ENCODE assay signal across 28 cellular contexts in genomic region chr2:122851972-122852531, GRCh38.
"Had no signal": no experiment of that assay in that cellular context is flagged by ENCODE, and none has a peak within 500 bp of the region (broad histone marks: within the 10 kb centered on the region; RNA-seq: fewer than 3 reads in every experiment).

No MANE protein-coding gene starts in this region.

- DNase-seq: cortex of kidney; effector memory CD8-positive, alpha-beta T cell; erythroblast; esophagus squamous epithelium; foreskin fibroblast; heart left ventricle; hippocampal formation; left cardiac atrium; left lung; mesenchymal stem cell; mucosa of descending colon; naive B cell; right lobe of liver; small intestine; stimulated activated CD4-positive, alpha-beta T cell treated with anti-CD3 and anti-CD28 coated beads, Interleukin-12 subunit alpha, Interleukin-12 subunit beta, amount 100 ng/mL, for 4 hours; stimulated activated CD4-positive, alpha-beta T cell treated with anti-CD3 and anti-CD28 coated beads, Interleukin-1b, Interleukin-23, amount 100 ng/mL, for 48 hours; stimulated activated CD4-positive, alpha-beta T cell treated with anti-CD3 and anti-CD28 coated beads, Interleukin-4, amount 100 ng/mL, for 1 hour; stimulated activated CD8-positive, alpha-beta memory T cell treated with anti-CD3 and anti-CD28 coated beads, Interleukin-4, amount 100 ng/mL, for 48 hours; stimulated activated naive CD4-positive, alpha-beta T cell; stimulated activated naive CD8-positive, alpha-beta T cell treated with anti-CD3 and anti-CD28 coated beads, Interleukin-15, amount 100 ng/mL, for 72 hours; transverse colon; upper lobe of right lung had no signal

- ATAC-seq: effector memory CD8-positive, alpha-beta T cell; gastroesophageal sphincter; heart left ventricle; left cardiac atrium; left lung; mucosa of descending colon; natural killer cell treated with Interleukin-12 subunit alpha and Interleukin-12 subunit beta and Interleukin-15 and Interleukin-18, amount 100 ng/mL, for 72 hours; right lobe of liver; stimulated activated naive CD8-positive, alpha-beta T cell treated with anti-CD3 and anti-CD28 coated beads, Interleukin-15, amount 100 ng/mL, for 72 hours; upper lobe of right lung had no signal

- H2AFZ ChIP-seq: neural progenitor cell, parathyroid adenoma had no signal

- H3K4me3 ChIP-seq: esophagus squamous epithelium, gastroesophageal sphincter, heart left ventricle, left lung, mucosa of descending colon, neural progenitor cell, right lobe of liver, suprapubic skin, transverse colon, upper lobe of right lung, vagina had no signal

- H3K4me1 ChIP-seq: esophagus squamous epithelium, gastroesophageal sphincter, heart left ventricle, left lung, neural progenitor cell, parathyroid adenoma, right lobe of liver, suprapubic skin, transverse colon, upper lobe of right lung, vagina had no signal

- H3K79me2 ChIP-seq: parathyroid adenoma had no signal

- H3K27me3 ChIP-seq: esophagus squamous epithelium, gastroesophageal sphincter, heart left ventricle, left lung, neural progenitor cell, right lobe of liver, suprapubic skin, transverse colon, upper lobe of right lung, vagina had no signal

- H3K9ac ChIP-seq: neural progenitor cell, parathyroid adenoma had no signal

- H3K9me3 ChIP-seq: esophagus squamous epithelium, gastroesophageal sphincter, heart left ventricle, left lung, mucosa of descending colon, right lobe of liver, suprapubic skin, transverse colon, upper lobe of right lung, vagina had no signal

- H3K4me2 ChIP-seq: neural progenitor cell had no signal

- H3K36me3 ChIP-seq: esophagus squamous epithelium, gastroesophageal sphincter, heart left ventricle, left lung, neural progenitor cell, right lobe of liver, suprapubic skin, transverse colon, upper lobe of right lung, vagina had no signal

- H3K27ac ChIP-seq: esophagus squamous epithelium, gastroesophageal sphincter, heart left ventricle, left lung, neural progenitor cell, parathyroid adenoma, right lobe of liver, suprapubic skin, transverse colon, upper lobe of right lung, vagina had no signal
